1 cellular context compared by ENCODE assay signal in genomic region chr1:77950873-77951272, GRCh38.
TF ChIP-seq lines count a peak whose summit lies in the region.

No MANE protein-coding gene starts in this region.

TF ChIP-seq in GM12878, 131 proteins besides CTCF, POLR2A, EP300 and RAD21 (continued from another document):
- TF ChIP-seq, protein P1, sequence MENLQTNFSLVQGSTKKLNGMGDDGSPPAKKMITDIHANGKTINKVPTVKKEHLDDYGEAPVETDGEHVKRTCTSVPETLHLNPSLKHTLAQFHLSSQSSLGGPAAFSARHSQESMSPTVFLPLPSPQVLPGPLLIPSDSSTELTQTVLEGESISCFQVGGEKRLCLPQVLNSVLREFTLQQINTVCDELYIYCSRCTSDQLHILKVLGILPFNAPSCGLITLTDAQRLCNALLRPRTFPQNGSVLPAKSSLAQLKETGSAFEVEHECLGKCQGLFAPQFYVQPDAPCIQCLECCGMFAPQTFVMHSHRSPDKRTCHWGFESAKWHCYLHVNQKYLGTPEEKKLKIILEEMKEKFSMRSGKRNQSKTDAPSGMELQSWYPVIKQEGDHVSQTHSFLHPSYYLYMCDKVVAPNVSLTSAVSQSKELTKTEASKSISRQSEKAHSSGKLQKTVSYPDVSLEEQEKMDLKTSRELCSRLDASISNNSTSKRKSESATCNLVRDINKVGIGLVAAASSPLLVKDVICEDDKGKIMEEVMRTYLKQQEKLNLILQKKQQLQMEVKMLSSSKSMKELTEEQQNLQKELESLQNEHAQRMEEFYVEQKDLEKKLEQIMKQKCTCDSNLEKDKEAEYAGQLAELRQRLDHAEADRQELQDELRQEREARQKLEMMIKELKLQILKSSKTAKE (IDR thresholded peaks at IDR 0.05; ENCODE audit: low read depth, poor library complexity, severe bottlenecking), result no peak
- peak; percentile 51 for TF ChIP-seq RUNX3 (IDR thresholded peaks at IDR 0.05; ENCODE audit: low read length)
- no peak for TF ChIP-seq TBL1XR1 (IDR thresholded peaks at IDR 0.05; ENCODE audit: low read depth, low read length)
- TF ChIP-seq, protein P2, sequence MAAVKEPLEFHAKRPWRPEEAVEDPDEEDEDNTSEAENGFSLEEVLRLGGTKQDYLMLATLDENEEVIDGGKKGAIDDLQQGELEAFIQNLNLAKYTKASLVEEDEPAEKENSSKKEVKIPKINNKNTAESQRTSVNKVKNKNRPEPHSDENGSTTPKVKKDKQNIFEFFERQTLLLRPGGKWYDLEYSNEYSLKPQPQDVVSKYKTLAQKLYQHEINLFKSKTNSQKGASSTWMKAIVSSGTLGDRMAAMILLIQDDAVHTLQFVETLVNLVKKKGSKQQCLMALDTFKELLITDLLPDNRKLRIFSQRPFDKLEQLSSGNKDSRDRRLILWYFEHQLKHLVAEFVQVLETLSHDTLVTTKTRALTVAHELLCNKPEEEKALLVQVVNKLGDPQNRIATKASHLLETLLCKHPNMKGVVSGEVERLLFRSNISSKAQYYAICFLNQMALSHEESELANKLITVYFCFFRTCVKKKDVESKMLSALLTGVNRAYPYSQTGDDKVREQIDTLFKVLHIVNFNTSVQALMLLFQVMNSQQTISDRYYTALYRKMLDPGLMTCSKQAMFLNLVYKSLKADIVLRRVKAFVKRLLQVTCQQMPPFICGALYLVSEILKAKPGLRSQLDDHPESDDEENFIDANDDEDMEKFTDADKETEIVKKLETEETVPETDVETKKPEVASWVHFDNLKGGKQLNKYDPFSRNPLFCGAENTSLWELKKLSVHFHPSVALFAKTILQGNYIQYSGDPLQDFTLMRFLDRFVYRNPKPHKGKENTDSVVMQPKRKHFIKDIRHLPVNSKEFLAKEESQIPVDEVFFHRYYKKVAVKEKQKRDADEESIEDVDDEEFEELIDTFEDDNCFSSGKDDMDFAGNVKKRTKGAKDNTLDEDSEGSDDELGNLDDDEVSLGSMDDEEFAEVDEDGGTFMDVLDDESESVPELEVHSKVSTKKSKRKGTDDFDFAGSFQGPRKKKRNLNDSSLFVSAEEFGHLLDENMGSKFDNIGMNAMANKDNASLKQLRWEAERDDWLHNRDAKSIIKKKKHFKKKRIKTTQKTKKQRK (IDR thresholded peaks at IDR 0.05; ENCODE audit: low read depth, low read length), result no peak
- 0 out of 2 replicates have a peak, but pooled peaks have one; percentile 57 for TF ChIP-seq MEF2A (IDR thresholded peaks at IDR 0.05; ENCODE audit: insufficient read depth, low read depth, low read length)
- TF ChIP-seq, protein P3, sequence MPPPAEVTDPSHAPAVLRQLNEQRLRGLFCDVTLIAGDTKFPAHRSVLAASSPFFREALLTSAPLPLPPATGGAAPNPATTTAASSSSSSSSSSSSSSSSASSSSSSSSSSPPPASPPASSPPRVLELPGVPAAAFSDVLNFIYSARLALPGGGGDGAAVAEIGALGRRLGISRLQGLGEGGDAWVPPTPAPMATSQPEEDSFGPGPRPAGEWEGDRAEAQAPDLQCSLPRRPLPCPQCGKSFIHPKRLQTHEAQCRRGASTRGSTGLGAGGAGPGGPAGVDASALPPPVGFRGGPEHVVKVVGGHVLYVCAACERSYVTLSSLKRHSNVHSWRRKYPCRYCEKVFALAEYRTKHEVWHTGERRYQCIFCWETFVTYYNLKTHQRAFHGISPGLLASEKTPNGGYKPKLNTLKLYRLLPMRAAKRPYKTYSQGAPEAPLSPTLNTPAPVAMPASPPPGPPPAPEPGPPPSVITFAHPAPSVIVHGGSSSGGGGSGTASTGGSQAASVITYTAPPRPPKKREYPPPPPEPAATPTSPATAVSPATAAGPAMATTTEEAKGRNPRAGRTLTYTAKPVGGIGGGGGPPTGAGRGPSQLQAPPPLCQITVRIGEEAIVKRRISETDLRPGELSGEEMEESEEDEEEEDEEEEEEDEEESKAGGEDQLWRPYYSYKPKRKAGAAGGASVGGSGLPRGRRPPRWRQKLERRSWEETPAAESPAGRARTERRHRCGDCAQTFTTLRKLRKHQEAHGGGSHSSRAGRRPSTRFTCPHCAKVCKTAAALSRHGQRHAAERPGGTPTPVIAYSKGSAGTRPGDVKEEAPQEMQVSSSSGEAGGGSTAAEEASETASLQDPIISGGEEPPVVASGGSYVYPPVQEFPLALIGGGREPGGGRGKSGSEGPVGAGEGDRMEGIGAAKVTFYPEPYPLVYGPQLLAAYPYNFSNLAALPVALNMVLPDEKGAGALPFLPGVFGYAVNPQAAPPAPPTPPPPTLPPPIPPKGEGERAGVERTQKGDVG (CRISPR knock-in tag; IDR thresholded peaks at IDR 0.05), result no peak
- TF ChIP-seq CUX1 (IDR thresholded peaks at IDR 0.05; ENCODE audit: insufficient replicate concordance, low read depth, low read length), result peak; percentile 68
- 0 out of 2 replicates have a peak, but pooled peaks have one; percentile 16 for TF ChIP-seq POLR2AphosphoS5 (IDR thresholded peaks at IDR 0.05; ENCODE audit: low read length)
- TF ChIP-seq POLR2AphosphoS2 (IDR thresholded peaks at IDR 0.05; ENCODE audit: low read depth, low read length), result no peak
- TF ChIP-seq ETV6 (conservative IDR thresholded peaks at IDR 0.05 in 1 of 2, IDR thresholded peaks at IDR 0.05 in 1 of 2; ENCODE audit: borderline replicate concordance in 1 of 2, low read depth in 1 of 2), result no peak
- TF ChIP-seq, protein P4, sequence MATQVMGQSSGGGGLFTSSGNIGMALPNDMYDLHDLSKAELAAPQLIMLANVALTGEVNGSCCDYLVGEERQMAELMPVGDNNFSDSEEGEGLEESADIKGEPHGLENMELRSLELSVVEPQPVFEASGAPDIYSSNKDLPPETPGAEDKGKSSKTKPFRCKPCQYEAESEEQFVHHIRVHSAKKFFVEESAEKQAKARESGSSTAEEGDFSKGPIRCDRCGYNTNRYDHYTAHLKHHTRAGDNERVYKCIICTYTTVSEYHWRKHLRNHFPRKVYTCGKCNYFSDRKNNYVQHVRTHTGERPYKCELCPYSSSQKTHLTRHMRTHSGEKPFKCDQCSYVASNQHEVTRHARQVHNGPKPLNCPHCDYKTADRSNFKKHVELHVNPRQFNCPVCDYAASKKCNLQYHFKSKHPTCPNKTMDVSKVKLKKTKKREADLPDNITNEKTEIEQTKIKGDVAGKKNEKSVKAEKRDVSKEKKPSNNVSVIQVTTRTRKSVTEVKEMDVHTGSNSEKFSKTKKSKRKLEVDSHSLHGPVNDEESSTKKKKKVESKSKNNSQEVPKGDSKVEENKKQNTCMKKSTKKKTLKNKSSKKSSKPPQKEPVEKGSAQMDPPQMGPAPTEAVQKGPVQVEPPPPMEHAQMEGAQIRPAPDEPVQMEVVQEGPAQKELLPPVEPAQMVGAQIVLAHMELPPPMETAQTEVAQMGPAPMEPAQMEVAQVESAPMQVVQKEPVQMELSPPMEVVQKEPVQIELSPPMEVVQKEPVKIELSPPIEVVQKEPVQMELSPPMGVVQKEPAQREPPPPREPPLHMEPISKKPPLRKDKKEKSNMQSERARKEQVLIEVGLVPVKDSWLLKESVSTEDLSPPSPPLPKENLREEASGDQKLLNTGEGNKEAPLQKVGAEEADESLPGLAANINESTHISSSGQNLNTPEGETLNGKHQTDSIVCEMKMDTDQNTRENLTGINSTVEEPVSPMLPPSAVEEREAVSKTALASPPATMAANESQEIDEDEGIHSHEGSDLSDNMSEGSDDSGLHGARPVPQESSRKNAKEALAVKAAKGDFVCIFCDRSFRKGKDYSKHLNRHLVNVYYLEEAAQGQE (IDR thresholded peaks at IDR 0.05; ENCODE audit: low read depth, low read length), result no peak
- no peak for TF ChIP-seq ZNF24 (IDR thresholded peaks at IDR 0.05)
- no peak for TF ChIP-seq EZH2 (IDR thresholded peaks at IDR 0.05; ENCODE audit: borderline replicate concordance, control insufficient read depth, low read depth, low read length)
- TF ChIP-seq FOXM1 (IDR thresholded peaks at IDR 0.05; ENCODE audit: low read depth, low read length), result no peak
- no peak for TF ChIP-seq RFX5 (IDR thresholded peaks at IDR 0.05; ENCODE audit: low read depth, low read length)
- TF ChIP-seq MTA3 (IDR thresholded peaks at IDR 0.05; ENCODE audit: borderline replicate concordance, low read length), result no peak
- TF ChIP-seq CBX5 (IDR thresholded peaks at IDR 0.05; ENCODE audit: low read depth), result no peak
- no peak for TF ChIP-seq ZNF274 (IDR thresholded peaks at IDR 0.05; ENCODE audit: insufficient read depth, insufficient read length)
- no peak for TF ChIP-seq BACH1 (IDR thresholded peaks at IDR 0.05; ENCODE audit: borderline replicate concordance)
